1 cellular context compared by ENCODE assay signal in genomic region chr6:34633256-34633655, GRCh38.
TF ChIP-seq lines count a peak whose summit lies in the region.

No MANE protein-coding gene starts in this region.

TF ChIP-seq in IMR-90, 13 proteins besides CTCF, POLR2A, EP300 and RAD21 (continued from another document):
- TF ChIP-seq ELK1 (IDR thresholded peaks at IDR 0.05; ENCODE audit: borderline replicate concordance, low read depth, low read length) = no peak
- no peak for TF ChIP-seq MXI1 (IDR thresholded peaks at IDR 0.05; ENCODE audit: borderline replicate concordance, low read depth, low read length)
- TF ChIP-seq NFE2L2 (IDR thresholded peaks at IDR 0.05; ENCODE audit: low read depth, low read length) = no peak
- TF ChIP-seq MAFK (IDR thresholded peaks at IDR 0.05; ENCODE audit: low read depth, low read length) = no peak
